Comparison of ENCODE assay signal across 8 cellular contexts in genomic region chr5:179668404-179668803, GRCh38. TPM values are rescaled to one million over a fixed set of nuclear protein-coding genes. Genes with fewer than 3 reads are reported as not detected.
DNase-seq lines count a peak whose midpoint lies in the region; ATAC-seq and TF ChIP-seq lines count a peak whose summit lies in the region.

No MANE protein-coding gene starts in this region.

- H3K9me3 ChIP-seq in HAP-1 (no peaks in the 10 kb centered on the region), suprapubic skin (no peaks in the 10 kb centered on the region)

- TF ChIP-seq EP300 in suprapubic skin (IDR thresholded peaks at IDR 0.05) = no peak

- TF ChIP-seq CTCF in Calu3 (IDR thresholded peaks at IDR 0.05; ENCODE audit: unreplicated experiment) = peak; percentile 45
- peak; percentile 66 to 77 for TF ChIP-seq CTCF in brain (conservative IDR thresholded peaks at IDR 0.05)
- peak; percentile 86 for TF ChIP-seq CTCF in kidney epithelial cell (IDR thresholded peaks at IDR 0.05; ENCODE audit: insufficient read depth, low read length, poor library complexity, severe bottlenecking)
- TF ChIP-seq CTCF in suprapubic skin (IDR thresholded peaks at IDR 0.05) = peak; percentile 35 to 41

- TF ChIP-seq POLR2A in suprapubic skin (IDR thresholded peaks at IDR 0.05) = no peak

- H3K4me1 ChIP-seq in HAP-1 (no peaks in the 10 kb centered on the region), suprapubic skin (no peaks in the 10 kb centered on the region)

- DNase-seq in Calu3 (no peak), HAP-1 (ENCODE audit: low spot score in 2 of 2) (peak; percentile 45 to 80), SHP77 treated with DMSO at 0.1 percent for 48 hours (lab: John Stamatoyannopoulos, UW) (peak; percentile 25), kidney epithelial cell (ENCODE audit: low read depth) (no peak), suprapubic skin (ENCODE audit: low spot score in 2 of 2) (no peak), COLO829 (ENCODE audit: low spot score) (no peak)

- H3K36me3 ChIP-seq in HAP-1 (replicated peaks) = peaks cover 4% of the 10 kb centered on the region; the same call in 1 of the 2 replicates
- no peaks in the 10 kb centered on the region for H3K36me3 ChIP-seq in kidney epithelial cell (ENCODE audit: control insufficient read depth, insufficient read depth, low read length)
- H3K36me3 ChIP-seq in suprapubic skin = peaks cover 16% of the 10 kb centered on the region

- no peak for ATAC-seq in GM19328 (IDR thresholded peaks at IDR 0.05; ENCODE audit: unreplicated experiment)

- H3K4me3 ChIP-seq in HAP-1 (no peak overlapping the region), kidney epithelial cell (ENCODE audit: low read depth, low read length) (no peak overlapping the region), suprapubic skin (no peak overlapping the region)

- no peak overlapping the region for H3K27ac ChIP-seq in suprapubic skin

- H3K4me3 Mint-ChIP-seq in Calu3 (ENCODE audit: low read depth, unreplicated experiment) (no peak overlapping the region), brain (peak overlapping the region in 1 of 5 experiments; percentile 27)

- no TSS peak for BruUV-seq in Calu3 (replicated peaks; lab: Mats Ljungman, UMichigan)

- H3K36me3 Mint-ChIP-seq in Calu3 (ENCODE audit: insufficient read depth, unreplicated experiment) = peaks cover 3% of the 10 kb centered on the region
- peaks cover 29% of the 10 kb centered on the region for H3K36me3 Mint-ChIP-seq in brain

- intact Hi-C loops in Calu3 (cut with micrococcal nuclease; ENCODE audit: unreplicated experiment) = no loop called here

- no peaks in the 10 kb centered on the region for H3K27me3 Mint-ChIP-seq in Calu3 (ENCODE audit: unreplicated experiment)
- peaks cover 4% of the 10 kb centered on the region for H3K27me3 Mint-ChIP-seq in brain

- in situ Hi-C loops in HAP-1 (cut with MboI; ENCODE audit: low sequenced_read_pairs) = no loop called here

- H3K4me1 Mint-ChIP-seq in Calu3 (ENCODE audit: low read depth, unreplicated experiment) (no peaks in the 10 kb centered on the region), brain (no peaks in the 10 kb centered on the region)

- no peak overlapping the region for H3K27ac Mint-ChIP-seq in Calu3 (ENCODE audit: unreplicated experiment)
- peak overlapping the region in 2 of 5 experiments; percentile 8 to 25 for H3K27ac Mint-ChIP-seq in brain

- CTCF ChIA-PET in Calu3 (lab: Charles Lee) = interaction anchor here (0.6 kb wide), 1 partner anchor 10 kb away, joined by 3 read pairs; no protein-coding TSS in a partner anchor

- H3K27me3 ChIP-seq in HAP-1 (ENCODE audit: low read depth) (no peaks in the 10 kb centered on the region), kidney epithelial cell (ENCODE audit: control insufficient read depth, insufficient read depth, low read length) (no peaks in the 10 kb centered on the region), suprapubic skin (no peaks in the 10 kb centered on the region)

- 54% methylated on average over 7 of the region's 7 CpGs for WGBS in suprapubic skin

- no peaks in the 10 kb centered on the region for H3K9me3 Mint-ChIP-seq in Calu3 (ENCODE audit: low read depth, unreplicated experiment)
- no peaks in the 10 kb centered on the region for H3K9me3 Mint-ChIP-seq in brain

RNA-seq across cellular contexts. Expression of gene CBY3, which starts 12.4 kb away (rescaled TPM):
- total RNA-seq in Calu3 (2022) = not detected in 2 replicates
- polyA plus RNA-seq in brain (ENCODE audit: insufficient read depth, low read depth, low replicate concordance) = not detected
- not detected in 2 replicates for total RNA-seq in kidney epithelial cell
- not detected for total RNA-seq in suprapubic skin

RNA-seq across cellular contexts. Expression of gene CANX, which starts 30.4 kb away (rescaled TPM):
- 1,253 and 1,434 TPM in 2 replicates for total RNA-seq in Calu3 (2022)
- 281 TPM for polyA plus RNA-seq in brain (ENCODE audit: insufficient read depth, low read depth, low replicate concordance)
- 586 and 649 TPM in 2 replicates for total RNA-seq in kidney epithelial cell
- 100 to 1,000 TPM; 185 to 282 (median 240) TPM for total RNA-seq in suprapubic skin

RNA-seq across cellular contexts. Expression of gene HNRNPH1, which starts 44.9 kb away (rescaled TPM):
- total RNA-seq in Calu3 (2022) (765 and 870 TPM in 2 replicates), kidney epithelial cell (291 and 325 TPM in 2 replicates), suprapubic skin (100 to 1,000 TPM; 260 to 868 (median 295) TPM)
- 134 TPM for polyA plus RNA-seq in brain (ENCODE audit: insufficient read depth, low read depth, low replicate concordance)

Comparison
In these comparisons a context has a peak if more than half of its experiments do, and no peak if none do; other contexts are left out.
1. DNase-seq: peak in HAP-1 (2 of 2) and SHP77 treated with DMSO at 0.1 percent for 48 hours (single experiment); none in Calu3 (single experiment), kidney epithelial cell (single experiment), suprapubic skin (0 of 2) and COLO829 (single experiment).
2. Peak in every context shown above with its lines, with median percentiles within 50 percentile points of each other: CTCF ChIP-seq.